Comparison of ENCODE assay signal across 9 cellular contexts in the genomic region with DNA sequence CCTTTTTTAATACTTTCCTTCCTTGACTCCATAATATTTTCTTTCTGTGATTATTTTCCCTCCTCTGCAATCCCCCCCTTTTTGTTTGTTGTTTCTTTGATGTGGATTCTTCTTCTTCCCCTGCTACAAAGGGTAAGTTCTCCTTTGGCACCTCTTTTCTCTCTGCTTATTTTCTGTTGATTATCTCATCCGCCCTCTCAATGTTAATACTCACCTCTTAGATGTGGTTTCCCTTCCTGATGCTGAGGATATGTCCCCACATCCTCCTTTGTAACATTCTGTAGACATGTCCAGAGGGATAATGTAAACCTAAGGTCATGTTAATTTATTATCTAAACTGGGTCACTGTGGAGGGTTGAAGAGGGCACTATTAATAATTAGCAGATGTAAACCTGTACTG. TPM values are rescaled to one million over a fixed set of nuclear protein-coding genes. Genes with fewer than 3 reads are reported as not detected.
"Had no signal": no experiment of that assay in that cellular context is flagged by ENCODE, and none has a peak within 500 bp of the region (broad histone marks: within the 10 kb centered on the region; RNA-seq: fewer than 3 reads in every experiment).

No MANE protein-coding gene starts in this region.

- ATAC-seq: HCT116 had no signal

- H3K4me3 ChIP-seq: GM23248, HAP-1 had no signal

- FAIRE-seq: HTR-8/SVneo had no signal

- H3K9me3 ChIP-seq: HAP-1 had no signal

- H2AFZ ChIP-seq: GM23248 had no signal

- H3K9ac ChIP-seq: GM23248 had no signal

- H3K27ac ChIP-seq: GM23248 had no signal

- H3K36me3 ChIP-seq: HAP-1 had no signal

- H3K4me3 Mint-ChIP-seq: HFFc6 had no signal

- DNase-seq: GM23248, GOT3, H7, HFFc6, IMR-90, KBM-7 had no signal

- H3K27ac Mint-ChIP-seq: HFFc6 had no signal

- H3K4me1 ChIP-seq: HAP-1 had no signal

RNA-seq across cellular contexts. Expression of a gene that starts 17.7 kb away (rescaled TPM):
- total RNA-seq: HFFc6 had no signal
